8 cellular contexts compared by ENCODE assay signal in the genomic region with DNA sequence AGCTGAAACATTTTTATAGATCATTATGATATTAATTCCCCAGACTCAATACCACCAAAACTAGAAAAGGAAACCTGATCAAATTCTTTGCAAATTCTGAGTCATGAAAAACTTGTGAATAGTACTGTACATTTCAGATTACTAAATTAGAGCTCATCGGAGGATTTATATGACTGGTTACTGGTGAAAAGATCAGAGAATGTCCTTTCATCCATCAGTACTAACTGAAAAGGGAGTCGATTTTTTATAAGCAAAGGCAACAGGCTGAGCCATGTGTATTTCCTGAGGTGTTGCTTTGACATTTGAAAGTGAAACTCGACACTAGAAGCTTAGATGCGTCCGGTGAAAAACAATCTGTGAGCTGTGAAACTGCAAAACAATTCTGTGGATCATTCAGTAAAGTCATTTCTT.
DNase-seq lines count a peak whose midpoint lies in the region; ATAC-seq lines count a peak whose summit lies in the region.

No MANE protein-coding gene starts in this region.

- H3K36me3 ChIP-seq in CD8-positive, alpha-beta memory T cell (ENCODE audit: insufficient read depth, low read length) = no peaks in the 10 kb centered on the region
- H3K36me3 ChIP-seq in effector memory CD4-positive, alpha-beta T cell (ENCODE audit: control insufficient read depth, insufficient read depth, low read length) = no peaks in the 10 kb centered on the region

- H3K27me3 ChIP-seq in CD8-positive, alpha-beta memory T cell (ENCODE audit: insufficient read depth, low read length, poor library complexity, severe bottlenecking) = no peaks in the 10 kb centered on the region
- no peaks in the 10 kb centered on the region for H3K27me3 ChIP-seq in effector memory CD4-positive, alpha-beta T cell (replicated peaks; ENCODE audit: control insufficient read depth, insufficient read depth, low read length, poor library complexity, severe bottlenecking)

- H3K4me3 Mint-ChIP-seq in CD8-positive, alpha-beta memory T cell = peak overlapping the region; percentile 57 to 86 (median 76)

- H3K27ac Mint-ChIP-seq in CD8-positive, alpha-beta memory T cell = peak overlapping the region; percentile 52 to 97 (median 85)

- POLR2A ChIA-PET in CD8-positive, alpha-beta memory T cell (lab: Charles Lee) = interaction anchor here (0.6 to 1.8 kb wide), 11 partner anchors 9 to 1410 kb away, joined by 3 to 10 read pairs (median 3); a partner anchor contains a TSS

- H3K4me3 ChIP-seq in CD8-positive, alpha-beta memory T cell (ENCODE audit: low read length) = peak overlapping the region; percentile 4
- peak overlapping the region; percentile 44 for H3K4me3 ChIP-seq in effector memory CD4-positive, alpha-beta T cell (ENCODE audit: insufficient read depth, low read depth, low read length, poor library complexity, severe bottlenecking)

- H3K9me3 ChIP-seq in CD8-positive, alpha-beta memory T cell (ENCODE audit: low read length) = no peaks in the 10 kb centered on the region
- no peaks in the 10 kb centered on the region for H3K9me3 ChIP-seq in effector memory CD4-positive, alpha-beta T cell (ENCODE audit: control insufficient read depth, low read length)

- DNase-seq in CD8-positive, alpha-beta memory T cell = peak in 2 of 5 donors; percentile 21 to 28
- DNase-seq in effector memory CD4-positive, alpha-beta T cell = peak in 1 of 3 donors; percentile 2
- no peak for DNase-seq in activated effector memory CD4-positive, alpha-beta T cell treated with Interleukin-2 at 50 U/mL for 16 hours
- no peak for DNase-seq in dedifferentiated amniotic fluid mesenchymal stem cell (ENCODE audit: extremely low spot score)
- no peak for DNase-seq in stimulated activated CD8-positive, alpha-beta memory T cell treated with anti-CD3 and anti-CD28 coated beads, Interleukin-4, amount 100 ng/mL, for 48 hours

- peaks cover 18% of the 10 kb centered on the region for H3K4me1 ChIP-seq in CD8-positive, alpha-beta memory T cell (ENCODE audit: insufficient read depth, low read length)
- peaks cover 14% of the 10 kb centered on the region for H3K4me1 ChIP-seq in effector memory CD4-positive, alpha-beta T cell (ENCODE audit: control insufficient read depth, insufficient read depth, low read length, poor library complexity, severe bottlenecking)

- no peaks in the 10 kb centered on the region for H3K36me3 Mint-ChIP-seq in CD8-positive, alpha-beta memory T cell

- no peaks in the 10 kb centered on the region for H3K27me3 Mint-ChIP-seq in CD8-positive, alpha-beta memory T cell

- no peaks in the 10 kb centered on the region for H3K9me3 Mint-ChIP-seq in CD8-positive, alpha-beta memory T cell

- CTCF ChIA-PET in CD8-positive, alpha-beta memory T cell (lab: Charles Lee) = interaction anchor here (0.9 kb wide), 2 partner anchors 54 to 116 kb away, joined by 3 read pairs; no protein-coding TSS in a partner anchor

- ATAC-seq in GM19351 (IDR thresholded peaks at IDR 0.05; ENCODE audit: unreplicated experiment) = peak; percentile 77
- ATAC-seq in HG03565 (IDR thresholded peaks at IDR 0.05; ENCODE audit: unreplicated experiment) = peak; percentile 72
- ATAC-seq in GM19328 (IDR thresholded peaks at IDR 0.05; ENCODE audit: unreplicated experiment) = no peak

- peaks cover 26 to 52% (median 52%) of the 10 kb centered on the region in 3 donors for H3K4me1 Mint-ChIP-seq in CD8-positive, alpha-beta memory T cell

- no peak overlapping the region for H3K27ac ChIP-seq in CD8-positive, alpha-beta memory T cell (ENCODE audit: low read depth, low read length)
- peak overlapping the region; percentile 21 for H3K27ac ChIP-seq in effector memory CD4-positive, alpha-beta T cell (ENCODE audit: insufficient read depth, low read length, poor library complexity, severe bottlenecking)
